ENCODE assay signal across 1 cellular context in the genomic region with DNA sequence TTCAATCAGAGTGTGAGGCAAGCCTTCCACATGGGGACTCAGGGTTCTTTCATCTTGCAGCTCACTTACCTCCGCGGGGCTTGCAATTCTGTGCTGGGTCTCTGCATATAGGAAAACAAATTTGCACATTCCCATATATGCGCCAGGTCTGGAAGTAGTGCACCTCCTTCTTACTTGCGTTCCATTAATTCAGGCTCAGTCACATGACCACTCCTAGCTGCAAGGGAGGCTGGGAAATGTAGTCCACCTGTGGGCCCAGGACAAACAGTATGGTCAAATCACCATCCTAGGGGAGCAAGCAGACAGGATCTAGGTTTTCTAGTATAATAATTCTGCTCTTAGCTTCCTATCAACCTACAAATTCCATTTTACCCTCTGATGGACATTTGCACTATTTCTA.
TF ChIP-seq lines count a peak whose summit lies in the region.

No MANE protein-coding gene starts in this region.

TF ChIP-seq in SK-N-SH treated with all-trans-retinoic acid at 6 μM for 48 hours, 23 proteins besides CTCF, POLR2A, EP300 and RAD21 (continued from another document):
- TF ChIP-seq, protein P1, sequence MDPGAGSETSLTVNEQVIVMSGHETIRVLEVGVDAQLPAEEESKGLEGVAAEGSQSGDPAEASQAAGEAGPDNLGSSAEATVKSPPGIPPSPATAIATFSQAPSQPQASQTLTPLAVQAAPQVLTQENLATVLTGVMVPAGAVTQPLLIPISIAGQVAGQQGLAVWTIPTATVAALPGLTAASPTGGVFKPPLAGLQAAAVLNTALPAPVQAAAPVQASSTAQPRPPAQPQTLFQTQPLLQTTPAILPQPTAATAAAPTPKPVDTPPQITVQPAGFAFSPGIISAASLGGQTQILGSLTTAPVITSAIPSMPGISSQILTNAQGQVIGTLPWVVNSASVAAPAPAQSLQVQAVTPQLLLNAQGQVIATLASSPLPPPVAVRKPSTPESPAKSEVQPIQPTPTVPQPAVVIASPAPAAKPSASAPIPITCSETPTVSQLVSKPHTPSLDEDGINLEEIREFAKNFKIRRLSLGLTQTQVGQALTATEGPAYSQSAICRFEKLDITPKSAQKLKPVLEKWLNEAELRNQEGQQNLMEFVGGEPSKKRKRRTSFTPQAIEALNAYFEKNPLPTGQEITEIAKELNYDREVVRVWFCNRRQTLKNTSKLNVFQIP (CRISPR knock-in tag; IDR thresholded peaks at IDR 0.05; ENCODE audit: borderline replicate concordance, low read depth) = no peak
- TF ChIP-seq PPARA (CRISPR knock-in tag; IDR thresholded peaks at IDR 0.05; ENCODE audit: borderline replicate concordance) (no peak), ZFP3 (CRISPR knock-in tag; IDR thresholded peaks at IDR 0.05) (no peak), ZFP30 (CRISPR knock-in tag; IDR thresholded peaks at IDR 0.05) (no peak)
